ENCODE assay signal across 8 cellular contexts in the genomic region with DNA sequence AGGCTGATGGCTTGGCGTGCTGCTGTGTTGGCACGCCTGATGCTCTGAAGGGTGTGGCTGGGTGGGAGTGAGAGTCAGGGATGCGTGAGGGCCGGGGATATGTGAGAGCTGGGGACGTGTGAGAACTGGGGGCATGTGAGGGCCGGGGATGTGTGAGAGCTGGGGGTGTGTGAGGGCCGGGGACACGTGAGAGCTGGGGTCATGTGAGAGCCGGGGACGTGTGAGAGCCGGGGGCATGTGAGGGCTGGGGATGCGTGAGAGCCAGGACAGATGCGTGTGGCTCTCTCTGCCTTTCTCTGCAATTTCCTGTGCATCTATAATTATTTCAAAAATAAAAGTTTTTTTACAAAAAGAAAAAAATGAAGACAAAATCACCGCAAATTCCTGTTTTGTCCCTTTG.
DNase-seq lines count a peak whose midpoint lies in the region; ATAC-seq, FAIRE-seq and TF ChIP-seq lines count a peak whose summit lies in the region.
"Not testable (repeated sequence)": the region's sequence is repeated elsewhere in the genome, so short reads cannot be mapped to it uniquely, and the experiment has no call there.

No MANE protein-coding gene starts in this region.

- H3K4me3 Mint-ChIP-seq in CD4-positive, CD25-positive, alpha-beta regulatory T cell, result peak overlapping the region; percentile 50 to 83 (median 70)
- H3K4me3 Mint-ChIP-seq in activated CD8-positive, alpha-beta T cell treated with anti-CD3 and anti-CD28 coated beads for 36 hours; effector memory CD8-positive, alpha-beta T cell: not testable (repeated sequence)
- H3K4me3 Mint-ChIP-seq in activated naive CD4-positive, alpha-beta T cell treated with anti-CD3 and anti-CD28 coated beads, Interleukin-2, amount 10 ng/mL, durations not matched to agents 7 days and 5 days, result peak overlapping the region; percentile 13

- H3K9ac ChIP-seq in kidney (ENCODE audit: low read length in 2 of 2), result not testable (repeated sequence)

- H3K27me3 ChIP-seq in CD4-positive, CD25-positive, alpha-beta regulatory T cell (ENCODE audit: control insufficient read depth, insufficient read depth, low read length); vagina: not testable (repeated sequence)

- peaks cover 37% of the 10 kb centered on the region for H3K4me1 ChIP-seq in CD4-positive, CD25-positive, alpha-beta regulatory T cell (ENCODE audit: control insufficient read depth, insufficient read depth, low read length, poor library complexity, severe bottlenecking)
- H3K4me1 ChIP-seq in kidney (ENCODE audit: control insufficient read depth in 1 of 2, insufficient read depth in 1 of 2, low read depth in 1 of 2, low read length in 2 of 2), result not testable (repeated sequence)
- peaks cover 25% of the 10 kb centered on the region for H3K4me1 ChIP-seq in vagina

- intact Hi-C loops in activated CD8-positive, alpha-beta T cell treated with anti-CD3 and anti-CD28 coated beads for 36 hours (cut with micrococcal nuclease); kidney (cut with DNase I); sciatic nerve (cut with DNase I); vagina (cut with DNase I): not testable (repeated sequence)

- TF ChIP-seq POLR2A in vagina (IDR thresholded peaks at IDR 0.05), result not testable (repeated sequence)

- POLR2A ChIA-PET in RWPE1 (lab: Yijun Ruan, JAX; ENCODE audit: low non-redundant PET), result not testable (repeated sequence)
- POLR2A ChIA-PET in activated CD8-positive, alpha-beta T cell treated with anti-CD3 and anti-CD28 coated beads for 36 hours (lab: Charles Lee), result interaction anchor here (0.6 kb wide), 1 partner anchor 147 kb away, joined by 3 read pairs; no protein-coding TSS in a partner anchor

- H3K27ac Mint-ChIP-seq in CD4-positive, CD25-positive, alpha-beta regulatory T cell, result peak overlapping the region; percentile 85 to 99 (median 96)
- H3K27ac Mint-ChIP-seq in activated CD8-positive, alpha-beta T cell treated with anti-CD3 and anti-CD28 coated beads for 36 hours, result peak overlapping the region; percentile 63
- peak overlapping the region; percentile 89 for H3K27ac Mint-ChIP-seq in activated naive CD4-positive, alpha-beta T cell treated with anti-CD3 and anti-CD28 coated beads, Interleukin-2, amount 10 ng/mL, durations not matched to agents 7 days and 5 days
- H3K27ac Mint-ChIP-seq in effector memory CD8-positive, alpha-beta T cell, result peak overlapping the region; percentile 74 to 77

- CTCF ChIA-PET in RWPE1 (lab: Yijun Ruan, JAX); activated CD8-positive, alpha-beta T cell treated with anti-CD3 and anti-CD28 coated beads for 36 hours (lab: Charles Lee); activated naive CD4-positive, alpha-beta T cell treated with anti-CD3 and anti-CD28 coated beads, Interleukin-2, amount 10 ng/mL, durations not matched to agents 7 days and 5 days (lab: Charles Lee): not testable (repeated sequence)

- not testable (repeated sequence) for FAIRE-seq in kidney (lab: Jason Lieb, UNC)

- H3K9me3 ChIP-seq in CD4-positive, CD25-positive, alpha-beta regulatory T cell (ENCODE audit: control insufficient read depth in 2 of 2, low read length in 2 of 2); kidney (ENCODE audit: control insufficient read depth in 1 of 2, low read length in 2 of 2); vagina: not testable (repeated sequence)

- peak; percentile 15 to 51 (median 45) for DNase-seq in CD4-positive, CD25-positive, alpha-beta regulatory T cell
- DNase-seq in RWPE1 (ENCODE audit: low spot score); effector memory CD8-positive, alpha-beta T cell; sciatic nerve (ENCODE audit: low spot score); vagina (ENCODE audit: extremely low spot score in 2 of 2): not testable (repeated sequence)
- peak; percentile 40 for DNase-seq in activated CD8-positive, alpha-beta T cell treated with anti-CD3 and anti-CD28 coated beads for 36 hours
- DNase-seq in activated naive CD4-positive, alpha-beta T cell treated with anti-CD3 and anti-CD28 coated beads, Interleukin-2, amount 10 ng/mL, durations not matched to agents 7 days and 5 days, result peak; percentile 61
- peak; percentile 53 for DNase-seq in kidney

- ATAC-seq in CD4-positive, CD25-positive, alpha-beta regulatory T cell (ENCODE audit: low read depth in 2 of 2), result peak; percentile 57 to 70
- peak; percentile 64 for ATAC-seq in activated CD8-positive, alpha-beta T cell treated with anti-CD3 and anti-CD28 coated beads for 36 hours
- ATAC-seq in effector memory CD8-positive, alpha-beta T cell (replicated peaks), result not testable (repeated sequence)
- peak; percentile 8 for ATAC-seq in sciatic nerve

- H3K4me1 Mint-ChIP-seq in CD4-positive, CD25-positive, alpha-beta regulatory T cell, result peaks cover 15 to 68% (median 18%) of the 10 kb centered on the region in 4 donors
- peaks cover 44% of the 10 kb centered on the region for H3K4me1 Mint-ChIP-seq in activated CD8-positive, alpha-beta T cell treated with anti-CD3 and anti-CD28 coated beads for 36 hours (ENCODE audit: low read depth)
- H3K4me1 Mint-ChIP-seq in activated naive CD4-positive, alpha-beta T cell treated with anti-CD3 and anti-CD28 coated beads, Interleukin-2, amount 10 ng/mL, durations not matched to agents 7 days and 5 days, result peaks cover 74% of the 10 kb centered on the region
- H3K4me1 Mint-ChIP-seq in effector memory CD8-positive, alpha-beta T cell (ENCODE audit: low read depth in 2 of 2), result not testable (repeated sequence)

- not testable (repeated sequence) for TF ChIP-seq CTCF in RWPE1 (conservative IDR thresholded peaks at IDR 0.05; ENCODE audit: low read depth); activated CD8-positive, alpha-beta T cell treated with anti-CD3 and anti-CD28 coated beads for 36 hours (IDR thresholded peaks at IDR 0.05); kidney (IDR thresholded peaks at IDR 0.05; ENCODE audit: borderline replicate concordance, extremely low read depth, insufficient read depth); vagina (IDR thresholded peaks at IDR 0.05)

- H3K27ac ChIP-seq in CD4-positive, CD25-positive, alpha-beta regulatory T cell (ENCODE audit: insufficient read depth, low read length, poor library complexity, severe bottlenecking), result peak overlapping the region; percentile 55
- H3K27ac ChIP-seq in RWPE1 (peak overlapping the region; percentile 92), vagina (peak overlapping the region; percentile 84)
- not testable (repeated sequence) for H3K27ac ChIP-seq in kidney (ENCODE audit: low read depth in 2 of 2, low read length in 2 of 2)

- H3K36me3 ChIP-seq in CD4-positive, CD25-positive, alpha-beta regulatory T cell (ENCODE audit: control insufficient read depth, insufficient read depth, low read length); kidney (ENCODE audit: control insufficient read depth in 1 of 2, insufficient read depth in 2 of 2, low read length in 2 of 2); vagina: not testable (repeated sequence)

- H3K36me3 Mint-ChIP-seq in CD4-positive, CD25-positive, alpha-beta regulatory T cell, result peaks cover 21% of the 10 kb centered on the region
- peaks cover 12% of the 10 kb centered on the region for H3K36me3 Mint-ChIP-seq in activated CD8-positive, alpha-beta T cell treated with anti-CD3 and anti-CD28 coated beads for 36 hours (ENCODE audit: low read depth)
- H3K36me3 Mint-ChIP-seq in activated naive CD4-positive, alpha-beta T cell treated with anti-CD3 and anti-CD28 coated beads, Interleukin-2, amount 10 ng/mL, durations not matched to agents 7 days and 5 days, result peaks cover 30% of the 10 kb centered on the region
- H3K36me3 Mint-ChIP-seq in effector memory CD8-positive, alpha-beta T cell (ENCODE audit: insufficient read depth), result not testable (repeated sequence)

- not testable (repeated sequence) for H3K4me3 ChIP-seq in CD4-positive, CD25-positive, alpha-beta regulatory T cell (ENCODE audit: low read depth, low read length); kidney (ENCODE audit: low read length in 2 of 2); vagina

- not testable (repeated sequence) for H3K27me3 Mint-ChIP-seq in CD4-positive, CD25-positive, alpha-beta regulatory T cell; activated CD8-positive, alpha-beta T cell treated with anti-CD3 and anti-CD28 coated beads for 36 hours; activated naive CD4-positive, alpha-beta T cell treated with anti-CD3 and anti-CD28 coated beads, Interleukin-2, amount 10 ng/mL, durations not matched to agents 7 days and 5 days; effector memory CD8-positive, alpha-beta T cell

- H3K9me3 Mint-ChIP-seq in CD4-positive, CD25-positive, alpha-beta regulatory T cell; activated CD8-positive, alpha-beta T cell treated with anti-CD3 and anti-CD28 coated beads for 36 hours; activated naive CD4-positive, alpha-beta T cell treated with anti-CD3 and anti-CD28 coated beads, Interleukin-2, amount 10 ng/mL, durations not matched to agents 7 days and 5 days; effector memory CD8-positive, alpha-beta T cell: not testable (repeated sequence)
